Comparison of ENCODE assay signal across 10 cellular contexts in the genomic region with DNA sequence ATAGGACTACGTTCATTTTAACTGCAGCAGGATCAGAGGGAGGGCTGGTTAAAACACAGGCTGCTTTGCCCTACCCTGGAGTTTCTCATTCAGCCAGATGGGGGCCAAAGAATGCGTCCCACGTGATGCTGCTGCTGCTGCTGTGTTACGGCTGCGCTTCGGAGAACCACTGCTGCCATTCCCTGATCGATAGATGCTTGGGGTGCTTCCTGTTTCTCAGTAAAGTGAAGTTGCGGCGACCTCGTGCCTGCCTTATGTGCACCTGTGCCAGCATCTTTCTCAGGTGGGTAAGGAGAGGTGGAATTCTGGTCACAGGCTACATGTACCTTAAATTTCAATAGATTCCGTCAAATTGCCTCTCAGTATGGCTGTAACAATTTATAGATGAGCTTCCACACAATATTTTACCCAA. TPM values are rescaled to one million over a fixed set of nuclear protein-coding genes. Genes with fewer than 3 reads are reported as not detected.
DNase-seq lines count a peak whose midpoint lies in the region; ATAC-seq, FAIRE-seq and TF ChIP-seq lines count a peak whose summit lies in the region.
"Had no signal": no experiment of that assay in that cellular context is flagged by ENCODE, and none has a peak within 500 bp of the region (broad histone marks: within the 10 kb centered on the region; RNA-seq: fewer than 3 reads in every experiment).

No MANE protein-coding gene starts in this region.

- POLR2A ChIA-PET in PC-3 (lab: Charles Lee; ENCODE audit: unreplicated experiment): no interaction called here

- no peaks in the 10 kb centered on the region for H3K27me3 Mint-ChIP-seq in astrocyte (ENCODE audit: low read depth, unreplicated experiment)

- H4K20me1 ChIP-seq in astrocyte (ENCODE audit: insufficient read depth, low read length): peaks cover 12% of the 10 kb centered on the region
- H4K20me1 ChIP-seq in PC-3 (ENCODE audit: low read length): peaks cover 6% of the 10 kb centered on the region; the same call in 1 of the 2 replicates

- intact Hi-C loops in left lung (cut with DNase I): no loop called here
- intact Hi-C loops in PC-3 (cut with micrococcal nuclease): loop anchor here (2.0 to 10.0 kb wide), 3 partner anchors 338 to 1116 kb away; no protein-coding TSS in a partner anchor

- no peaks in the 10 kb centered on the region for H3F3A ChIP-seq in PC-3 (ENCODE audit: low read length, unreplicated experiment)

- no peaks in the 10 kb centered on the region for H3K9me3 Mint-ChIP-seq in astrocyte (ENCODE audit: unreplicated experiment)

- H3K27me3 ChIP-seq in MG63 (no peaks in the 10 kb centered on the region), astrocyte (ENCODE audit: insufficient read depth, low read length) (no peaks in the 10 kb centered on the region), left lung (peaks cover 0 to 4% of the 10 kb centered on the region in 2 donors), PC-3 (ENCODE audit: low read length) (no peaks in the 10 kb centered on the region)

- H3K9me3 ChIP-seq in MG63 (no peaks in the 10 kb centered on the region), astrocyte (ENCODE audit: insufficient read depth, low read depth, low read length) (no peaks in the 10 kb centered on the region), left lung (no peaks in the 10 kb centered on the region), PC-3 (ENCODE audit: low read length) (no peaks in the 10 kb centered on the region)
- H3K9me3 ChIP-seq: mucosa of descending colon had no signal

- H3K9ac ChIP-seq in astrocyte (ENCODE audit: low read length) (no peak overlapping the region), PC-3 (ENCODE audit: low read length) (no peak overlapping the region)

- H3K9me2 ChIP-seq in PC-3 (replicated peaks; ENCODE audit: low read length): no peaks in the 10 kb centered on the region

- H3K79me2 ChIP-seq in astrocyte (ENCODE audit: insufficient read depth, low read length): no peaks in the 10 kb centered on the region
- H3K79me2 ChIP-seq in PC-3 (ENCODE audit: low read length): no peaks in the 10 kb centered on the region

- peak overlapping the region; percentile 41 for H3K27ac Mint-ChIP-seq in astrocyte (ENCODE audit: unreplicated experiment)

- H3K4me1 Mint-ChIP-seq in astrocyte (ENCODE audit: low read depth, unreplicated experiment): peaks cover 12% of the 10 kb centered on the region

- H3K4me2 ChIP-seq in astrocyte (ENCODE audit: low read length) (peak overlapping the region; percentile 71), PC-3 (ENCODE audit: low read length) (no peak overlapping the region)

- peak; percentile 8 for ATAC-seq in left lung
- ATAC-seq in HG03432 (IDR thresholded peaks at IDR 0.05; ENCODE audit: unreplicated experiment): no peak
- ATAC-seq in PC-3: no peak
- no peak for ATAC-seq in GM19328 (IDR thresholded peaks at IDR 0.05; ENCODE audit: unreplicated experiment)
- ATAC-seq: mucosa of descending colon had no signal

- H3K36me3 Mint-ChIP-seq in astrocyte (ENCODE audit: low read depth, unreplicated experiment): no peaks in the 10 kb centered on the region

- no peak for FAIRE-seq in astrocyte (lab: Jason Lieb, UNC)

- H3K4me1 ChIP-seq in astrocyte (ENCODE audit: insufficient read depth, low read length) (no peaks in the 10 kb centered on the region), left lung (peaks cover 0 to 34% of the 10 kb centered on the region in 2 donors), PC-3 (ENCODE audit: insufficient read depth, low read length) (peaks cover 15% of the 10 kb centered on the region)

- H3K4me3 ChIP-seq in MG63: peak overlapping the region; percentile 19
- H3K4me3 ChIP-seq in astrocyte (ENCODE audit: insufficient read depth, low read depth, low read length): no peak overlapping the region
- peak overlapping the region in 1 of 2 donors; percentile 17 for H3K4me3 ChIP-seq in left lung
- no peak overlapping the region for H3K4me3 ChIP-seq in PC-3 (ENCODE audit: low read length)
- H3K4me3 ChIP-seq: mucosa of descending colon had no signal

- CTCF ChIA-PET in PC-3 (lab: Charles Lee): no interaction called here

- H3K36me3 ChIP-seq in MG63 (no peaks in the 10 kb centered on the region; the same call in 1 of the 2 replicates), astrocyte (ENCODE audit: insufficient read depth, low read length) (no peaks in the 10 kb centered on the region), left lung (no peaks in the 10 kb centered on the region), PC-3 (ENCODE audit: low read depth, low read length) (no peaks in the 10 kb centered on the region)

- BruUV-seq in PC-3 (replicated peaks; lab: Mats Ljungman, UMichigan): no TSS peak

- H2AFZ ChIP-seq in astrocyte (ENCODE audit: low read depth, low read length) (peak overlapping the region; percentile 44), PC-3 (ENCODE audit: low read length) (no peak overlapping the region)

- TF ChIP-seq CTCF in astrocyte (IDR thresholded peaks at IDR 0.05; ENCODE audit: insufficient read depth, low read depth, low read length) (peak; percentile 23), left lung (IDR thresholded peaks at IDR 0.05) (no peak), PC-3 (conservative IDR thresholded peaks at IDR 0.05; ENCODE audit: low read depth, low read length) (no peak)

- no peak overlapping the region for H3K27ac ChIP-seq in astrocyte (ENCODE audit: low read depth, low read length)
- H3K27ac ChIP-seq in left lung: no peak overlapping the region
- H3K27ac ChIP-seq in PC-3 (ENCODE audit: low read length): no peak overlapping the region

- peak overlapping the region; percentile 73 for H3K4me3 Mint-ChIP-seq in astrocyte (ENCODE audit: unreplicated experiment)

- DNase-seq in DMS114 treated with DMSO at 0.1 percent for 48 hours (lab: John Stamatoyannopoulos, UW; ENCODE audit: unreplicated experiment) (peak; percentile 63), MG63 (peak; percentile 36), astrocyte (ENCODE audit: low read depth) (peak; percentile 13), left lung (no peak), COLO829 (ENCODE audit: low spot score) (no peak), PC-3 (no peak)

RNA-seq across cellular contexts. Expression of a gene that starts 24.7 kb away (rescaled TPM):
- total RNA-seq in MG63 (2014; rRNA removed; shearing (Covaris generic); ENCODE audit: low replicate concordance): 1.0 and 3.7 TPM in 2 replicates
- total RNA-seq in astrocyte (0.38 and 0.73 TPM in 2 replicates), left lung (1 to 10 TPM; 1.5 to 7.3 TPM), PC-3 (2014; rRNA removed) (not detected in 2 replicates)
- total RNA-seq: M059J had no signal

Comparison
In these comparisons a context has a peak if more than half of its experiments do, and no peak if none do; other contexts are left out.
1. DNase-seq: peak in DMS114 treated with DMSO at 0.1 percent for 48 hours (single experiment), MG63 (single experiment) and astrocyte (single experiment); none in left lung (0 of 2), COLO829 (single experiment) and PC-3 (single experiment).